Comparison of ENCODE assay signal across 16 cellular contexts in the genomic region with DNA sequence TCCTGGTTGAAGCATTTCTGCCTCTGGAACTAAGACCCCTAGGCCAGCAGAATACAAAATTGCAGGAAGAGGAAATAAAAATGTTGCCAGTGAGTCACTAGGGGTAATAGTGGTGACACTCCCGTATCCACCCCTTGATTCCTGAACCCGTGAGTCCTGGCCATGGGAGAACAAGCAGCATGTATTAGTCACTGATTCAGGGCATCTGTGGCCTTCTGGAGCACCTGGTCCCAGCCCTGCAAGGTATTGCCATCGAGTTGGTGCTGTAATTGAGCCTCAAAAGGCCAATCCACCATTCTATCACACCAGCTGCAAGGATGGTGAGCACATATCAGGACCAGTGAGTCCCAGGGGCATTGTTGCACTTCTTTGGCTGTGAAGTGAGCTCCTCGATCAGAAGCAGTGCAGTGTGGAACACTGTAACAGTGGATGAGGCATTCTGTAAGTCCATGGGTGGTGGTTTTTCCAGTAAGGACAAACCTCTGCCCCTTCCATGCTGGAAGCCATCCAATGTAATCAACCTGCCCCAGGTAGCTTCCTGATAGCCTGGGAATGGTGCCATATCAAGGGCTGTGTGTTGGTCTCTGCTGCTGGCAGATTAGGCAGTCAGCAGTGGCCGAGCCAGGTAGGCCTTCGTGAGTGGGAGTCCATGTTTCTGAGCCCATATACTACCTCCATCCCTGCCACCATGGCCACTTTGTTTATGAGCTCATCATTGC. TPM values are rescaled to one million over a fixed set of nuclear protein-coding genes. Genes with fewer than 3 reads are reported as not detected.
DNase-seq lines count a peak whose midpoint lies in the region; ATAC-seq and TF ChIP-seq lines count a peak whose summit lies in the region.
"Had no signal": no experiment of that assay in that cellular context is flagged by ENCODE, and none has a peak within 500 bp of the region (broad histone marks: within the 10 kb centered on the region; RNA-seq: fewer than 3 reads in every experiment).

No MANE protein-coding gene starts in this region.

- ATAC-seq in RWPE2 (ENCODE audit: low read depth) (peak; percentile 45; the same call in 2 of the 3 replicates), left lung (peak; percentile 96)
- ATAC-seq in activated CD4-positive, CD25-positive, alpha-beta regulatory T cell treated with anti-CD3 and anti-CD28 coated beads, Interleukin-2, amount 50 U/mL, for 24 hours: no peak

- H3K4me1 ChIP-seq in breast epithelium: no peaks in the 10 kb centered on the region
- H3K4me1 ChIP-seq in RWPE2 (ENCODE audit: insufficient read depth, poor library complexity, severe bottlenecking): peaks cover 6% of the 10 kb centered on the region
- no peaks in the 10 kb centered on the region for H3K4me1 ChIP-seq in left lung
- H3K4me1 ChIP-seq in Karpas-422 (ENCODE audit: low read length): no peaks in the 10 kb centered on the region
- H3K4me1 ChIP-seq: A549, SJSA1, tibial artery had no signal

- intact Hi-C loops in MCF 10A (cut with micrococcal nuclease) (no loop called here), breast epithelium (cut with DNase I; ENCODE audit: low total_unique reads) (no loop called here), left lung (cut with DNase I) (no loop called here)

- H3K4me1 Mint-ChIP-seq in MCF 10A (ENCODE audit: insufficient read depth, unreplicated experiment): no peaks in the 10 kb centered on the region

- peaks cover 14% of the 10 kb centered on the region for H3K27me3 Mint-ChIP-seq in MCF 10A (ENCODE audit: insufficient read depth, unreplicated experiment)

- no peaks in the 10 kb centered on the region for H3K9me3 ChIP-seq in breast epithelium
- no peaks in the 10 kb centered on the region for H3K9me3 ChIP-seq in RWPE2 (ENCODE audit: severe bottlenecking)
- H3K9me3 ChIP-seq in left lung: no peaks in the 10 kb centered on the region
- H3K9me3 ChIP-seq in Karpas-422 (ENCODE audit: low read length): no peaks in the 10 kb centered on the region
- H3K9me3 ChIP-seq: A549, SJSA1, tibial artery had no signal

- H3K27ac ChIP-seq in breast epithelium (no peak overlapping the region), RWPE2 (ENCODE audit: poor library complexity, severe bottlenecking) (no peak overlapping the region), left lung (peak overlapping the region in 1 of 2 donors; percentile 35), Karpas-422 (ENCODE audit: low read length) (no peak overlapping the region)
- H3K27ac ChIP-seq: A549, HL-60, SJSA1, tibial artery had no signal

- DNase-seq in MCF 10A (ENCODE audit: unreplicated experiment): peak; percentile 89
- DNase-seq in breast epithelium (ENCODE audit: low spot score in 2 of 2): no peak
- no peak for DNase-seq in RWPE2 (ENCODE audit: low spot score)
- peak in 1 of 2 donors; percentile 59 for DNase-seq in left lung
- peak; percentile 57 for DNase-seq in ureter (ENCODE audit: low spot score)
- no peak for DNase-seq in Karpas-422
- no peak for DNase-seq in HuH-7.5 (ENCODE audit: low spot score)
- DNase-seq: activated naive CD4-positive, alpha-beta T cell treated with anti-CD3 and anti-CD28 coated beads, Interleukin-2, amount 50 U/mL, for 16 hours; NCI-H526 treated with DMSO at 0.1 percent for 48 hours; stimulated activated CD4-positive, alpha-beta T cell treated with anti-CD3 and anti-CD28 coated beads, Interleukin-15, amount 100 ng/mL, for 24 hours; tibial artery had no signal

- no TSS peak for BruUV-seq in MCF 10A (replicated peaks; lab: Mats Ljungman, UMichigan)

- H3K36me3 ChIP-seq in breast epithelium: no peaks in the 10 kb centered on the region
- H3K36me3 ChIP-seq in RWPE2 (ENCODE audit: low read depth): no peaks in the 10 kb centered on the region
- no peaks in the 10 kb centered on the region for H3K36me3 ChIP-seq in left lung
- H3K36me3 ChIP-seq in Karpas-422 (ENCODE audit: insufficient read depth, low read length): no peaks in the 10 kb centered on the region
- H3K36me3 ChIP-seq: SJSA1, tibial artery had no signal

- no peak overlapping the region for H3K9ac ChIP-seq in Karpas-422 (ENCODE audit: low read length)

- H3K9me2 ChIP-seq in Karpas-422 (replicated peaks; ENCODE audit: insufficient read depth, low read length): no peaks in the 10 kb centered on the region

- CTCF ChIA-PET in MCF 10A (lab: Yijun Ruan, JAX): interaction anchor here (0.6 kb wide), 1 partner anchor 14 kb away, joined by 3 read pairs; no protein-coding TSS in a partner anchor

- no peaks in the 10 kb centered on the region for H3K9me3 Mint-ChIP-seq in MCF 10A (ENCODE audit: unreplicated experiment)

- no peaks in the 10 kb centered on the region for H3K79me2 ChIP-seq in Karpas-422 (ENCODE audit: low read length)

- H3K27ac Mint-ChIP-seq in MCF 10A (ENCODE audit: low read depth, unreplicated experiment): no peak overlapping the region

- TF ChIP-seq CTCF in MCF 10A (IDR thresholded peaks at IDR 0.05; ENCODE audit: unreplicated experiment) (no peak), breast epithelium (IDR thresholded peaks at IDR 0.05) (no peak), RWPE2 (IDR thresholded peaks at IDR 0.05; ENCODE audit: poor library complexity, severe bottlenecking) (no peak), left lung (IDR thresholded peaks at IDR 0.05) (no peak)

- H3K4me2 ChIP-seq in Karpas-422 (ENCODE audit: low read depth, low read length, poor library complexity, severe bottlenecking): no peak overlapping the region
- H3K4me2 ChIP-seq: A549 had no signal

- H2AFZ ChIP-seq in Karpas-422 (ENCODE audit: low read length): no peak overlapping the region

- no peaks in the 10 kb centered on the region for H4K20me1 ChIP-seq in Karpas-422 (ENCODE audit: insufficient read depth, low read depth, low read length)

- no peaks in the 10 kb centered on the region for H3K36me3 Mint-ChIP-seq in MCF 10A (ENCODE audit: insufficient read depth, unreplicated experiment)

- TF ChIP-seq POLR2A in breast epithelium (IDR thresholded peaks at IDR 0.05): no peak

- POLR2A ChIA-PET in MCF 10A (lab: Yijun Ruan, JAX): interaction anchor here (0.8 kb wide), 1 partner anchor 10 kb away, joined by 3 read pairs; no protein-coding TSS in a partner anchor

- no peak overlapping the region for H3K4me3 ChIP-seq in breast epithelium
- H3K4me3 ChIP-seq in RWPE2 (ENCODE audit: severe bottlenecking): no peak overlapping the region
- H3K4me3 ChIP-seq in left lung: no peak overlapping the region
- H3K4me3 ChIP-seq in Karpas-422 (ENCODE audit: low read length): no peak overlapping the region
- H3K4me3 ChIP-seq: A549, SJSA1, tibial artery had no signal

- H3K4me3 Mint-ChIP-seq in MCF 10A (ENCODE audit: unreplicated experiment): no peak overlapping the region

- H3K27me3 ChIP-seq in breast epithelium (no peaks in the 10 kb centered on the region), RWPE2 (ENCODE audit: insufficient read depth, poor library complexity, severe bottlenecking) (no peaks in the 10 kb centered on the region), left lung (no peaks in the 10 kb centered on the region), Karpas-422 (ENCODE audit: low read length) (no peaks in the 10 kb centered on the region)
- H3K27me3 ChIP-seq: SJSA1, tibial artery had no signal

RNA-seq across cellular contexts. Expression of gene C1QTNF9, which starts 39.6 kb away (rescaled TPM):
- not detected in 2 replicates for total RNA-seq in MCF 10A (2022)
- under 1 TPM in 2 of 3 donors, not detected in 1; 0.15 to 0.64 TPM for total RNA-seq in breast epithelium
- under 1 TPM in 1 of 2 donors, not detected in 1; 0.18 TPM for total RNA-seq in left lung
- total RNA-seq in ureter: 0.26 TPM
- not detected in 2 replicates for total RNA-seq in Karpas-422 (2014; rRNA removed; shearing (Covaris generic); ENCODE audit: low replicate concordance)
- total RNA-seq: osteocyte, SJSA1 had no signal

Comparison
In these comparisons a context has a peak if more than half of its experiments do, and no peak if none do; other contexts are left out.
1. DNase-seq: peak in MCF 10A (single experiment) and ureter (single experiment); none in breast epithelium (0 of 2), RWPE2 (single experiment), Karpas-422 (single experiment) and HuH-7.5 (single experiment).
2. ATAC-seq: peak in RWPE2 (single experiment) and left lung (single experiment); none in activated CD4-positive, CD25-positive, alpha-beta regulatory T cell treated with anti-CD3 and anti-CD28 coated beads, Interleukin-2, amount 50 U/mL, for 24 hours (0 of 2).